ENCODE assay signal across 18 cellular contexts in the genomic region with DNA sequence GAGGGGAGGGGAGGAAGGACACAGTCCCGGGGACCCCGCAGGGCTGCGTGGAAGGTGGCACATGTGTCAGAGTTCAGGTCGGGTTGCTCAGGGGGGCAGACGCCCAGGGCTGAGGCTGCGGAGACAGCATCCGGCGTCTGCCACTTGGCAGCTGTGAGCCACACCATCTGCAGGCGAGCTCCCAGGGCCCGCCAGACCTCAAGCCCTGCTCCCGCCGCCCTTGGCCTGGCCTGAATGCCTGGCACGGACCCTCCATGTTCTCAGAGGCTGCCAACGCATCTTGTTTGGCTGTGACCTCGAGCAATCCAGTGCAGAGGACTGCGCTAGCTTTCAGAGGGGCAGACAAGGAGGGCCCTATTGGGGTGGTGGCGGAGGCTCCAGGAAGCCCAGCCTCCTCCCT. TPM values are rescaled to one million over a fixed set of nuclear protein-coding genes. Genes with fewer than 3 reads are reported as not detected.
DNase-seq lines count a peak whose midpoint lies in the region; FAIRE-seq and TF ChIP-seq lines count a peak whose summit lies in the region.
"Had no signal": no experiment of that assay in that cellular context is flagged by ENCODE, and none has a peak within 500 bp of the region (broad histone marks: within the 10 kb centered on the region; RNA-seq: fewer than 3 reads in every experiment).

No MANE protein-coding gene starts in this region.

- peaks cover 34% of the 10 kb centered on the region for H3K4me1 ChIP-seq in osteoblast (ENCODE audit: insufficient read depth, low read length)
- H3K4me1 ChIP-seq: pancreas had no signal

- H3K36me3 ChIP-seq in osteoblast (ENCODE audit: insufficient read depth, low read length): peaks cover 6% of the 10 kb centered on the region
- H3K36me3 ChIP-seq: pancreas had no signal

- peaks cover 60% of the 10 kb centered on the region for H3K79me2 ChIP-seq in osteoblast (ENCODE audit: insufficient read depth, low read length)

- FAIRE-seq in D721Med (lab: Jason Lieb, UNC): no peak
- FAIRE-seq: pancreas had no signal

- H3K27me3 ChIP-seq in osteoblast (ENCODE audit: insufficient read depth, low read length): no peaks in the 10 kb centered on the region

- peak; percentile 42 for DNase-seq in AG20443 (ENCODE audit: low spot score)
- peak; percentile 60 for DNase-seq in NCI-H446 treated with DMSO at 0.1 percent for 48 hours (lab: John Stamatoyannopoulos, UW)
- DNase-seq in fibroblast of gingiva (ENCODE audit: low read depth): peak; percentile 49
- DNase-seq in osteoblast (ENCODE audit: insufficient read length, low spot score, missing footprints): no peak
- no peak for DNase-seq in D341Med (ENCODE audit: low spot score)
- no peak for DNase-seq in NCI-H1417 (lab: John Stamatoyannopoulos, UW)
- DNase-seq in mucosa of gallbladder (ENCODE audit: low spot score): no peak
- no peak for DNase-seq in D721Med (ENCODE audit: insufficient read length, low spot score)
- DNase-seq: activated CD8-positive, alpha-beta T cell treated with anti-CD3 and anti-CD28 coated beads for 36 hours; dermis blood vessel endothelial cell; kidney glomerular epithelial cell; NCI-H1105 treated with DMSO at 0.1 percent for 48 hours; NCI-H2227 treated with DMSO at 0.1 percent for 48 hours; pancreas; stimulated activated CD4-positive, alpha-beta T cell treated with anti-CD3 and anti-CD28 coated beads, Interleukin-12 subunit alpha, Interleukin-12 subunit beta, amount 100 ng/mL, for 4 hours; stimulated activated naive CD4-positive, alpha-beta T cell treated with Interleukin-2 at 50 U/mL for 16 hours had no signal

- TF ChIP-seq CTCF in osteoblast (IDR thresholded peaks at IDR 0.05; ENCODE audit: extremely low read depth, low read depth, low read length) (no peak), D721Med (IDR thresholded peaks at IDR 0.05; ENCODE audit: insufficient read depth, missing control alignments) (no peak)

- peaks cover 56% of the 10 kb centered on the region for H4K20me1 ChIP-seq in osteoblast (ENCODE audit: insufficient read depth, low read length)

- H2AFZ ChIP-seq in osteoblast (ENCODE audit: low read length): no peak overlapping the region

- peak overlapping the region; percentile 57 for H3K4me2 ChIP-seq in osteoblast (ENCODE audit: insufficient read depth, low read length)

- no peak overlapping the region for H3K27ac ChIP-seq in osteoblast (ENCODE audit: low read depth, low read length)
- H3K27ac ChIP-seq: HL-60, pancreas had no signal

- peak overlapping the region; percentile 33 for H3K4me3 ChIP-seq in osteoblast (ENCODE audit: insufficient read depth, low read length)
- H3K4me3 ChIP-seq: pancreas had no signal

- no peaks in the 10 kb centered on the region for H3K9me3 ChIP-seq in osteoblast (ENCODE audit: low read depth, low read length)
- H3K9me3 ChIP-seq: pancreas had no signal

RNA-seq across cellular contexts. Expression of a gene that starts 5.1 kb away (rescaled TPM):
- total RNA-seq in osteoblast (139 and 210 TPM in 2 replicates), mucosa of gallbladder (204 TPM)
- total RNA-seq: activated CD8-positive, alpha-beta T cell treated with anti-CD3 and anti-CD28 coated beads for 36 hours; mononuclear cell had no signal

RNA-seq across cellular contexts. Expression of a gene that starts 17.6 kb away (rescaled TPM):
- total RNA-seq in osteoblast: under 0.01 TPM in 1 of 2 replicates, not detected in the other
- total RNA-seq in mucosa of gallbladder: not detected
- total RNA-seq: activated CD8-positive, alpha-beta T cell treated with anti-CD3 and anti-CD28 coated beads for 36 hours; dermis blood vessel endothelial cell; mononuclear cell had no signal

RNA-seq across cellular contexts. Expression of a gene that starts 29.5 kb away (rescaled TPM):
- total RNA-seq in osteoblast (8.3 and 14.1 TPM in 2 replicates), mucosa of gallbladder (22.4 TPM)

RNA-seq across cellular contexts. Expression of a gene that starts 54.0 kb away (rescaled TPM):
- total RNA-seq in osteoblast: 3.3 and 3.5 TPM in 2 replicates
- 0.63 TPM for total RNA-seq in mucosa of gallbladder

Comparison
In these comparisons a context has a peak if more than half of its experiments do, and no peak if none do; other contexts are left out.
1. DNase-seq: peak in AG20443 (single experiment), NCI-H446 treated with DMSO at 0.1 percent for 48 hours (single experiment) and fibroblast of gingiva (single experiment); none in osteoblast (single experiment), D341Med (single experiment), NCI-H1417 (0 of 3), mucosa of gallbladder (single experiment) and D721Med (single experiment).